19 cellular contexts compared by ENCODE assay signal in the genomic region with DNA sequence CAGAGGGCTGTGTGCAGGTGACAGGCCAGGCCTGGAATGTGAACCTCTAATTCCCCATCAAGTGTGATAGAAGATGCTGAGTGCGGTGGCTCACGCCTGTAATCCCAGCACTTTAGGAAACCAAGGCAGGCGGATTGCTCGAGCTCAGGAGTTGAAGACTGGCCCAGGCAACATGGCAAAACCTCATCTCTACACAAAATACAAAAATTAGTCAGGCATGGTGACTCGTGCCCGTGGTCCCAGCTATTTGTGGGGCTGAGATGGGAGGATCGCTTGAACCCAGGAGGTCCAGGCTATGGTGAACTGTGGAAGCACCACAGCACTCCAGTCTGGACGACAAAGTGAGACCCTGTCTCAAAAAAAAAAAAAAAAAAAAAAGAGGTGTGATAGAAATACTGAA. TPM values are rescaled to one million over a fixed set of nuclear protein-coding genes. Genes with fewer than 3 reads are reported as not detected.
DNase-seq lines count a peak whose midpoint lies in the region; ATAC-seq and TF ChIP-seq lines count a peak whose summit lies in the region.
"Had no signal": no experiment of that assay in that cellular context is flagged by ENCODE, and none has a peak within 500 bp of the region (broad histone marks: within the 10 kb centered on the region; RNA-seq: fewer than 3 reads in every experiment).

No MANE protein-coding gene starts in this region.

- H3K4me3 Mint-ChIP-seq in activated CD4-positive, alpha-beta T cell treated with anti-CD3 and anti-CD28 coated beads for 36 hours: no peak overlapping the region
- H3K4me3 Mint-ChIP-seq: B cell; CD4-positive, alpha-beta T cell had no signal

- H3K27me3 Mint-ChIP-seq in activated CD4-positive, alpha-beta T cell treated with anti-CD3 and anti-CD28 coated beads for 36 hours: peaks cover 2% of the 10 kb centered on the region
- H3K27me3 Mint-ChIP-seq: CD4-positive, alpha-beta T cell had no signal

- H3K4me1 Mint-ChIP-seq in activated CD4-positive, alpha-beta T cell treated with anti-CD3 and anti-CD28 coated beads for 36 hours: no peaks in the 10 kb centered on the region

- no peaks in the 10 kb centered on the region for H3K27me3 ChIP-seq in BE2C

- no peak overlapping the region for H3K27ac Mint-ChIP-seq in activated CD4-positive, alpha-beta T cell treated with anti-CD3 and anti-CD28 coated beads for 36 hours
- H3K27ac Mint-ChIP-seq: B cell; CD4-positive, alpha-beta T cell had no signal

- H3K4me1 ChIP-seq in BE2C: no peaks in the 10 kb centered on the region

- intact Hi-C loops in activated CD4-positive, alpha-beta T cell treated with anti-CD3 and anti-CD28 coated beads for 36 hours (cut with DNase I, micrococcal nuclease): no loop called here

- no peaks in the 10 kb centered on the region for H3K36me3 ChIP-seq in BE2C

- POLR2A ChIA-PET in activated CD4-positive, alpha-beta T cell treated with anti-CD3 and anti-CD28 coated beads for 36 hours (lab: Charles Lee): interaction anchor here (0.6 kb wide), 1 partner anchor 46 kb away, joined by 5 read pairs; no protein-coding TSS in a partner anchor

- CTCF ChIA-PET in activated CD4-positive, alpha-beta T cell treated with anti-CD3 and anti-CD28 coated beads for 36 hours (lab: Charles Lee): no interaction called here

- no peak overlapping the region for H3K4me3 ChIP-seq in BE2C (ENCODE audit: low read depth, low read length)

- no peak for ATAC-seq in activated CD4-positive, alpha-beta T cell treated with anti-CD3 and anti-CD28 coated beads for 36 hours
- ATAC-seq: PC-3 had no signal

- no peaks in the 10 kb centered on the region for H3K9me3 ChIP-seq in BE2C

- DNase-seq in activated CD4-positive, alpha-beta T cell treated with anti-CD3 and anti-CD28 coated beads for 36 hours: peak; percentile 9
- no peak for DNase-seq in activated CD4-positive, alpha-beta T cell treated with anti-CD3 and anti-CD28 coated beads, Interleukin-2, amount 50 U/mL, for 4 hours
- DNase-seq in stimulated activated CD4-positive, alpha-beta T cell treated with anti-CD3 and anti-CD28 coated beads, Interleukin-15, amount 100 ng/mL, for 24 hours: peak; percentile 5
- no peak for DNase-seq in stimulated activated CD4-positive, alpha-beta T cell treated with anti-CD3 and anti-CD28 coated beads, Interleukin-4, amount 100 ng/mL, for 1 hour
- DNase-seq in amniotic epithelial cell (ENCODE audit: low read depth): peak; percentile 20
- DNase-seq in C1 segment of cervical spinal cord (lab: John Stamatoyannopoulos, UW): no peak
- no peak for DNase-seq in BE2C
- DNase-seq in COLO829 (ENCODE audit: low spot score): no peak
- DNase-seq: CD4-positive, alpha-beta T cell; DMS153; KBM-7; NCI-H1092; NCI-H1436 treated with DMSO at 0.1 percent for 48 hours; NCI-H2029; NCI-H526; PC-3; RPMI8226; SIG-M5 had no signal

- TF ChIP-seq CTCF in BE2C (IDR thresholded peaks at IDR 0.05; ENCODE audit: low read depth, low read length): no peak

- no peaks in the 10 kb centered on the region for H3K9me3 Mint-ChIP-seq in activated CD4-positive, alpha-beta T cell treated with anti-CD3 and anti-CD28 coated beads for 36 hours (ENCODE audit: low read depth)
- H3K9me3 Mint-ChIP-seq: CD4-positive, alpha-beta T cell had no signal

- no peaks in the 10 kb centered on the region for H3K36me3 Mint-ChIP-seq in activated CD4-positive, alpha-beta T cell treated with anti-CD3 and anti-CD28 coated beads for 36 hours (ENCODE audit: low read depth)

RNA-seq across cellular contexts. Expression of a gene that starts 40.1 kb away (rescaled TPM):
- total RNA-seq in activated CD4-positive, alpha-beta T cell treated with anti-CD3 and anti-CD28 coated beads for 36 hours: 10 to 100 TPM; 87.1 to 91.4 TPM
- polyA plus RNA-seq in BE2C (2012; ENCODE audit: insufficient read depth, insufficient read length, low read depth): 40.0 TPM

Comparison
In these comparisons a context has a peak if more than half of its experiments do, and no peak if none do; other contexts are left out.
1. DNase-seq: peak in activated CD4-positive, alpha-beta T cell treated with anti-CD3 and anti-CD28 coated beads for 36 hours (single experiment), stimulated activated CD4-positive, alpha-beta T cell treated with anti-CD3 and anti-CD28 coated beads, Interleukin-15, amount 100 ng/mL, for 24 hours (single experiment) and amniotic epithelial cell (single experiment); none in activated CD4-positive, alpha-beta T cell treated with anti-CD3 and anti-CD28 coated beads, Interleukin-2, amount 50 U/mL, for 4 hours (0 of 2), stimulated activated CD4-positive, alpha-beta T cell treated with anti-CD3 and anti-CD28 coated beads, Interleukin-4, amount 100 ng/mL, for 1 hour (single experiment), C1 segment of cervical spinal cord (0 of 14), BE2C (single experiment) and COLO829 (single experiment).